Comparison of ENCODE assay signal across 25 cellular contexts in the genomic region with DNA sequence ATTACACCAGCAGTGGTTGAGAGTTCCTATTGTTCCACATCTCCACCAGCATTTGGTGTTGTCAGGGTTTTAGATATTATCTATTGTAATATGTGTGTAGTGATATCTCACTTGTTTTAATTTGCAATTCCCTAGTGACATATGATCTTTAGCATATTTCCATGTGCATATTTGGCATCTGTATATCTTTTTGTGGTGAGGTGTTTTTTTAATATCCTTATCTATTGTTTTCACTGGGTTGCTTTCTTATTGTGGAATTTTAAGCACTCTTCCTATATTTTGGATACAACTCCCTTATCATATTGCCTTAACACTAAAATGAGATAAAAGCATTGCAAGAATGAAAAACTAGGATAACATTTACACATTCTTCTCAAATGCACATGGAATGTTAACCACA.
"Had no signal": no experiment of that assay in that cellular context is flagged by ENCODE, and none has a peak within 500 bp of the region (broad histone marks: within the 10 kb centered on the region; RNA-seq: fewer than 3 reads in every experiment).

No MANE protein-coding gene starts in this region.

- H3K27ac ChIP-seq: left lung, neural progenitor cell, neutrophil, right atrium auricular region, right lobe of liver, tibial nerve, upper lobe of left lung, vagina had no signal

- H3K27me3 ChIP-seq: left lung, neural progenitor cell, neutrophil, right atrium auricular region, right lobe of liver, tibial nerve, upper lobe of left lung, vagina had no signal

- H3K4me1 ChIP-seq: left lung, right atrium auricular region, right lobe of liver, tibial nerve, upper lobe of left lung, vagina had no signal

- H3K4me2 ChIP-seq: neural progenitor cell, smooth muscle cell had no signal

- H3K4me3 ChIP-seq: left lung, lung, neural progenitor cell, right atrium auricular region, right lobe of liver, smooth muscle cell, tibial nerve, upper lobe of left lung, vagina had no signal

- H3K36me3 ChIP-seq: left lung, neural progenitor cell, neutrophil, right atrium auricular region, right lobe of liver, tibial nerve, upper lobe of left lung, vagina had no signal

- H3K9ac ChIP-seq: neural progenitor cell had no signal

- H2AFZ ChIP-seq: neural progenitor cell had no signal

- DNase-seq: hippocampal formation; kidney glomerular epithelial cell; left colon; left lung; mesendoderm; naive B cell; natural killer cell; nephron progenitor cell; occipital lobe; right lobe of liver; stimulated activated CD4-positive, alpha-beta T cell treated with anti-CD3 and anti-CD28 coated beads, Interleukin-1b, Interleukin-23, amount 100 ng/mL, for 48 hours; stimulated activated CD4-positive, alpha-beta T cell treated with anti-CD3 and anti-CD28 coated beads, Interleukin-2, amount 100 ng/mL, for 48 hours; stimulated activated CD4-positive, alpha-beta T cell treated with anti-CD3 and anti-CD28 coated beads, Interleukin-4, amount 100 ng/mL, for 4 hours; stimulated activated CD8-positive, alpha-beta memory T cell treated with anti-CD3 and anti-CD28 coated beads, Interleukin-4, amount 100 ng/mL, for 48 hours; stimulated activated naive CD4-positive, alpha-beta T cell treated with Interleukin-2 at 50 U/mL for 16 hours; stimulated activated naive CD8-positive, alpha-beta T cell treated with anti-CD3 and anti-CD28 coated beads, Interleukin-15, amount 100 ng/mL, for 72 hours; substantia nigra; upper lobe of left lung had no signal

- H3K9me3 ChIP-seq: left lung, neutrophil, right atrium auricular region, right lobe of liver, tibial nerve, upper lobe of left lung, vagina had no signal
